In the genomic region with DNA sequence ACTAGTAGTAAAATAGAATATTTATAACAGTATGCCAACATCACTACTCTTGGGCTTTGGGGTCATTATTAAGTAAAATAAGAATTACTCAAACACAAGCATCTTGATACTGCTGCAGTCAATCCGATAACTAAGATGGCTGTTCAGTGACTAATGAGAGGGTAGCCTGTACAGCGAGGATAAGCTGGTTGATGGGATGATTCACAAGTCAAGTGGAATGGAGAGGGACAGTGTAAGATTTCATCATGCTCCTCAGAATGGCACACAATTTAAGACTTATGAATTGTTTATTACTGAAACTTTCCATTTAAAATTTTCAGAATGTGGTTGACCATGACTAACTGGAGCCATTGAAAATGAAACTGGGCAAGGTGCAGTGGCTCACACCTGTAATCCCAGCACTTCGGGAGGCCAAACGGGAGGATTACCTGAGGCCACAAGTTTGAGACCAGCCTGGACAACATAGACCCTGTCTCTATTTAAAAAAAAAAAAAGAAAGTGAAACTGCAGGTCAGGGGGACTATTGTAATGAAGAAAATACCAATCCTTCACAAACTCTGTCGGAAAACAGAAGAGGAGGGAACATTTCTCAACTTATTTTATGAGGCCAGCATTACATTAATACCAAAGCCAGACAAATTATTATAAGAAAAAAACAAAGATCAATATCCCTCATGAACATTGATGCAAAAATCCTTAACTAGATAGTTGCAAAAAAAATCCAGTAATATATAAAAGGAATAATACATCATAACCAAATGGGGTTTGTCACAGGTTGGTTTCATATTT, we compare ENCODE assay signal across 1 cellular context.
TF ChIP-seq lines count a peak whose summit lies in the region.

No MANE protein-coding gene starts in this region.

TF ChIP-seq in K562, 482 proteins besides CTCF, POLR2A, EP300 and RAD21 (continued from another document and continues in another):
- TF ChIP-seq, protein P1, sequence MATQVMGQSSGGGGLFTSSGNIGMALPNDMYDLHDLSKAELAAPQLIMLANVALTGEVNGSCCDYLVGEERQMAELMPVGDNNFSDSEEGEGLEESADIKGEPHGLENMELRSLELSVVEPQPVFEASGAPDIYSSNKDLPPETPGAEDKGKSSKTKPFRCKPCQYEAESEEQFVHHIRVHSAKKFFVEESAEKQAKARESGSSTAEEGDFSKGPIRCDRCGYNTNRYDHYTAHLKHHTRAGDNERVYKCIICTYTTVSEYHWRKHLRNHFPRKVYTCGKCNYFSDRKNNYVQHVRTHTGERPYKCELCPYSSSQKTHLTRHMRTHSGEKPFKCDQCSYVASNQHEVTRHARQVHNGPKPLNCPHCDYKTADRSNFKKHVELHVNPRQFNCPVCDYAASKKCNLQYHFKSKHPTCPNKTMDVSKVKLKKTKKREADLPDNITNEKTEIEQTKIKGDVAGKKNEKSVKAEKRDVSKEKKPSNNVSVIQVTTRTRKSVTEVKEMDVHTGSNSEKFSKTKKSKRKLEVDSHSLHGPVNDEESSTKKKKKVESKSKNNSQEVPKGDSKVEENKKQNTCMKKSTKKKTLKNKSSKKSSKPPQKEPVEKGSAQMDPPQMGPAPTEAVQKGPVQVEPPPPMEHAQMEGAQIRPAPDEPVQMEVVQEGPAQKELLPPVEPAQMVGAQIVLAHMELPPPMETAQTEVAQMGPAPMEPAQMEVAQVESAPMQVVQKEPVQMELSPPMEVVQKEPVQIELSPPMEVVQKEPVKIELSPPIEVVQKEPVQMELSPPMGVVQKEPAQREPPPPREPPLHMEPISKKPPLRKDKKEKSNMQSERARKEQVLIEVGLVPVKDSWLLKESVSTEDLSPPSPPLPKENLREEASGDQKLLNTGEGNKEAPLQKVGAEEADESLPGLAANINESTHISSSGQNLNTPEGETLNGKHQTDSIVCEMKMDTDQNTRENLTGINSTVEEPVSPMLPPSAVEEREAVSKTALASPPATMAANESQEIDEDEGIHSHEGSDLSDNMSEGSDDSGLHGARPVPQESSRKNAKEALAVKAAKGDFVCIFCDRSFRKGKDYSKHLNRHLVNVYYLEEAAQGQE (CRISPR knock-in tag; IDR thresholded peaks at IDR 0.05; ENCODE audit: low read depth): no peak
- TF ChIP-seq, protein P2, sequence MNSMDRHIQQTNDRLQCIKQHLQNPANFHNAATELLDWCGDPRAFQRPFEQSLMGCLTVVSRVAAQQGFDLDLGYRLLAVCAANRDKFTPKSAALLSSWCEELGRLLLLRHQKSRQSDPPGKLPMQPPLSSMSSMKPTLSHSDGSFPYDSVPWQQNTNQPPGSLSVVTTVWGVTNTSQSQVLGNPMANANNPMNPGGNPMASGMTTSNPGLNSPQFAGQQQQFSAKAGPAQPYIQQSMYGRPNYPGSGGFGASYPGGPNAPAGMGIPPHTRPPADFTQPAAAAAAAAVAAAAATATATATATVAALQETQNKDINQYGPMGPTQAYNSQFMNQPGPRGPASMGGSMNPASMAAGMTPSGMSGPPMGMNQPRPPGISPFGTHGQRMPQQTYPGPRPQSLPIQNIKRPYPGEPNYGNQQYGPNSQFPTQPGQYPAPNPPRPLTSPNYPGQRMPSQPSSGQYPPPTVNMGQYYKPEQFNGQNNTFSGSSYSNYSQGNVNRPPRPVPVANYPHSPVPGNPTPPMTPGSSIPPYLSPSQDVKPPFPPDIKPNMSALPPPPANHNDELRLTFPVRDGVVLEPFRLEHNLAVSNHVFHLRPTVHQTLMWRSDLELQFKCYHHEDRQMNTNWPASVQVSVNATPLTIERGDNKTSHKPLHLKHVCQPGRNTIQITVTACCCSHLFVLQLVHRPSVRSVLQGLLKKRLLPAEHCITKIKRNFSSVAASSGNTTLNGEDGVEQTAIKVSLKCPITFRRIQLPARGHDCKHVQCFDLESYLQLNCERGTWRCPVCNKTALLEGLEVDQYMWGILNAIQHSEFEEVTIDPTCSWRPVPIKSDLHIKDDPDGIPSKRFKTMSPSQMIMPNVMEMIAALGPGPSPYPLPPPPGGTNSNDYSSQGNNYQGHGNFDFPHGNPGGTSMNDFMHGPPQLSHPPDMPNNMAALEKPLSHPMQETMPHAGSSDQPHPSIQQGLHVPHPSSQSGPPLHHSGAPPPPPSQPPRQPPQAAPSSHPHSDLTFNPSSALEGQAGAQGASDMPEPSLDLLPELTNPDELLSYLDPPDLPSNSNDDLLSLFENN (IDR thresholded peaks at IDR 0.05; ENCODE audit: low read depth in 2 of 2, low read length in 2 of 2): peak in 1 of 2 experiments; percentile 85; a peak in 2 of 4 replicates
- TF ChIP-seq ZNF12 (CRISPR knock-in tag; IDR thresholded peaks at IDR 0.05) (no peak), TRIM28 (IDR thresholded peaks at IDR 0.05) (peak; percentile 26; the same call in 1 of the 2 replicates), PTTG1 (tag; IDR thresholded peaks at IDR 0.05; ENCODE audit: low read depth) (0 out of 2 replicates have a peak, but pooled peaks have one; percentile 19), KLF13 (tag; IDR thresholded peaks at IDR 0.05; ENCODE audit: borderline replicate concordance, low read depth) (0 out of 2 replicates have a peak, but pooled peaks have one; percentile 21), DMBX1 (CRISPR knock-in tag; IDR thresholded peaks at IDR 0.05; ENCODE audit: borderline replicate concordance) (peak; percentile 81; the same call in 1 of the 2 replicates), CBX5 (IDR thresholded peaks at IDR 0.05; ENCODE audit: borderline replicate concordance, low read depth) (no peak), NBN (IDR thresholded peaks at IDR 0.05; ENCODE audit: low read depth) (peak; percentile 70), E2F3 (CRISPR knock-in tag; IDR thresholded peaks at IDR 0.05) (no peak), ZBTB17 (CRISPR knock-in tag; IDR thresholded peaks at IDR 0.05) (peak; percentile 78), GATA2 (CRISPR knock-in tag; IDR thresholded peaks at IDR 0.05) (peak; percentile 70; the same call in 1 of the 2 replicates), ZNF436 (CRISPR knock-in tag; IDR thresholded peaks at IDR 0.05) (no peak), JUN (IDR thresholded peaks at IDR 0.05; ENCODE audit: borderline replicate concordance, low read depth, low read length) (peak; percentile 99), JUN (CRISPR knock-in tag; IDR thresholded peaks at IDR 0.05; ENCODE audit: borderline replicate concordance) (no peak), HDAC8 (tag; IDR thresholded peaks at IDR 0.05) (0 out of 2 replicates have a peak, but pooled peaks have one; percentile 30), ELF1 (tag; IDR thresholded peaks at IDR 0.05) (0 out of 2 replicates have a peak, but pooled peaks have one; percentile 1), ZNF41 (CRISPR knock-in tag; conservative IDR thresholded peaks at IDR 0.05) (no peak), KLF1 (tag; IDR thresholded peaks at IDR 0.05) (0 out of 2 replicates have a peak, but pooled peaks have one; percentile 35), NR2C2 (CRISPR knock-in tag; IDR thresholded peaks at IDR 0.05) (no peak), NR2C2 (tag; IDR thresholded peaks at IDR 0.05) (peak; percentile 57)
- TF ChIP-seq, protein P3, sequence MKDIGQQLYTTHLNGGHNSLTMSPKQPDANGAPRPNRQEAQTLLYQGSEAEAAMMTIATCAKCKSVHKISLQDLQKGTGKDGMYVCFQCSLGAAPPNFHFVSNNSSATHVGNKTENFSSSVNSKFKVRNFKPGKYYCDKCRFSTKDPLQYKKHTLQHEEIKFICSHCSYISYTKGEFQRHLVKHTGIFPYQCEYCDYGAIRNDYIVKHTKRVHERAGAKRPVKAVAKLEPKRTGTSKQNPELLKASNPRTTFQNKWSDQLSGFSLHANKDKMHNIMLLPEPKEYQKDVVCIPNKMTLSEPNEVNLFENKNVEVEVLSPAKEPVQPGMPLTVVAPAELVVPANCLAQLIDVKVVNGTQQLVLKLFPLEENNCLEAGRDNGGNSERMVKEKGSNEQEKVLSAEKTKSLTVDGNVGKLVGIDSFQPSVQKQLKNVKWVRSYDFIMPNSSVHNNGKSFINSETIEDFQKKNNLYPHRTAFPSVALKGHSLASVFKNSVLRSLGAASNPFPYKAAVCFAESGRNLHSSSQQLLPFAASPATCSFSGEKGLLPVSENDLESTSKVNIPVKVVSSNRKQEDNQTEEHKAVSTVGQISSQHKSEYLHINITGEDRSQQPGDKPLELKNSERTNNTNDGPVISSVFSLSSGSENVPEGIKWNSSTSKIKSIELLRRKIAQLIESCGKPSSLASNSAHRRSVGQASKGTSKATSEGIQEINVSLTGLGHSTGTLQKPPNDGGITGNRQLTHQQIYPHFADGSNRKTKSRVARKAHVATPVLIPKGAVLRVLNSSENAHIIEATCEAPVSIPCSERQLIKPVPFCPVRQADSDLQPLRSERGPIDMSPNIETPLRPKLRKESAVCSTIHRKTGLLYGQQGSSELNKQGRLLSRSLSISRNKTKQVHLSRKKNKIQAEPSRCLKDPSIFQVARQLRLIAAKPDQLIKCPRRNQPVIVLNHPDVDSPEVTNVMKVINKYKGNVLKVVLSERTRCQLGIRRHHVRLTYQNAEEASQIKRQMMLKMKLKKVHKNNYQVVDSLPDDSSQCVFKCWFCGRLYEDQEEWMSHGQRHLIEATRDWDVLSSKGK (CRISPR knock-in tag; IDR thresholded peaks at IDR 0.05): no peak
- TF ChIP-seq, protein P4, sequence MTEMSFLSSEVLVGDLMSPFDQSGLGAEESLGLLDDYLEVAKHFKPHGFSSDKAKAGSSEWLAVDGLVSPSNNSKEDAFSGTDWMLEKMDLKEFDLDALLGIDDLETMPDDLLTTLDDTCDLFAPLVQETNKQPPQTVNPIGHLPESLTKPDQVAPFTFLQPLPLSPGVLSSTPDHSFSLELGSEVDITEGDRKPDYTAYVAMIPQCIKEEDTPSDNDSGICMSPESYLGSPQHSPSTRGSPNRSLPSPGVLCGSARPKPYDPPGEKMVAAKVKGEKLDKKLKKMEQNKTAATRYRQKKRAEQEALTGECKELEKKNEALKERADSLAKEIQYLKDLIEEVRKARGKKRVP (CRISPR knock-in tag; IDR thresholded peaks at IDR 0.05): peak; percentile 99
- TF ChIP-seq, protein P5, sequence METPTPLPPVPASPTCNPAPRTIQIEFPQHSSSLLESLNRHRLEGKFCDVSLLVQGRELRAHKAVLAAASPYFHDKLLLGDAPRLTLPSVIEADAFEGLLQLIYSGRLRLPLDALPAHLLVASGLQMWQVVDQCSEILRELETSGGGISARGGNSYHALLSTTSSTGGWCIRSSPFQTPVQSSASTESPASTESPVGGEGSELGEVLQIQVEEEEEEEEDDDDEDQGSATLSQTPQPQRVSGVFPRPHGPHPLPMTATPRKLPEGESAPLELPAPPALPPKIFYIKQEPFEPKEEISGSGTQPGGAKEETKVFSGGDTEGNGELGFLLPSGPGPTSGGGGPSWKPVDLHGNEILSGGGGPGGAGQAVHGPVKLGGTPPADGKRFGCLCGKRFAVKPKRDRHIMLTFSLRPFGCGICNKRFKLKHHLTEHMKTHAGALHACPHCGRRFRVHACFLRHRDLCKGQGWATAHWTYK (CRISPR knock-in tag; IDR thresholded peaks at IDR 0.05): peak; percentile 55; the same call in 1 of the 2 replicates
- TF ChIP-seq, protein P6, sequence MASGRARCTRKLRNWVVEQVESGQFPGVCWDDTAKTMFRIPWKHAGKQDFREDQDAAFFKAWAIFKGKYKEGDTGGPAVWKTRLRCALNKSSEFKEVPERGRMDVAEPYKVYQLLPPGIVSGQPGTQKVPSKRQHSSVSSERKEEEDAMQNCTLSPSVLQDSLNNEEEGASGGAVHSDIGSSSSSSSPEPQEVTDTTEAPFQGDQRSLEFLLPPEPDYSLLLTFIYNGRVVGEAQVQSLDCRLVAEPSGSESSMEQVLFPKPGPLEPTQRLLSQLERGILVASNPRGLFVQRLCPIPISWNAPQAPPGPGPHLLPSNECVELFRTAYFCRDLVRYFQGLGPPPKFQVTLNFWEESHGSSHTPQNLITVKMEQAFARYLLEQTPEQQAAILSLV (tag; IDR thresholded peaks at IDR 0.05): peak; percentile 97
- TF ChIP-seq, protein P7, sequence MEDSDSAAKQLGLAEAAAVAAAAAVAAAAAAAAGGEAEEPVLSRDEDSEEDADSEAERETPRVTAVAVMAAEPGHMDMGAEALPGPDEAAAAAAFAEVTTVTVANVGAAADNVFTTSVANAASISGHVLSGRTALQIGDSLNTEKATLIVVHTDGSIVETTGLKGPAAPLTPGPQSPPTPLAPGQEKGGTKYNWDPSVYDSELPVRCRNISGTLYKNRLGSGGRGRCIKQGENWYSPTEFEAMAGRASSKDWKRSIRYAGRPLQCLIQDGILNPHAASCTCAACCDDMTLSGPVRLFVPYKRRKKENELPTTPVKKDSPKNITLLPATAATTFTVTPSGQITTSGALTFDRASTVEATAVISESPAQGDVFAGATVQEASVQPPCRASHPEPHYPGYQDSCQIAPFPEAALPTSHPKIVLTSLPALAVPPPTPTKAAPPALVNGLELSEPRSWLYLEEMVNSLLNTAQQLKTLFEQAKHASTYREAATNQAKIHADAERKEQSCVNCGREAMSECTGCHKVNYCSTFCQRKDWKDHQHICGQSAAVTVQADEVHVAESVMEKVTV (CRISPR knock-in tag; IDR thresholded peaks at IDR 0.05): peak; percentile 34; the same call in 1 of the 2 replicates
- TF ChIP-seq, protein P8, sequence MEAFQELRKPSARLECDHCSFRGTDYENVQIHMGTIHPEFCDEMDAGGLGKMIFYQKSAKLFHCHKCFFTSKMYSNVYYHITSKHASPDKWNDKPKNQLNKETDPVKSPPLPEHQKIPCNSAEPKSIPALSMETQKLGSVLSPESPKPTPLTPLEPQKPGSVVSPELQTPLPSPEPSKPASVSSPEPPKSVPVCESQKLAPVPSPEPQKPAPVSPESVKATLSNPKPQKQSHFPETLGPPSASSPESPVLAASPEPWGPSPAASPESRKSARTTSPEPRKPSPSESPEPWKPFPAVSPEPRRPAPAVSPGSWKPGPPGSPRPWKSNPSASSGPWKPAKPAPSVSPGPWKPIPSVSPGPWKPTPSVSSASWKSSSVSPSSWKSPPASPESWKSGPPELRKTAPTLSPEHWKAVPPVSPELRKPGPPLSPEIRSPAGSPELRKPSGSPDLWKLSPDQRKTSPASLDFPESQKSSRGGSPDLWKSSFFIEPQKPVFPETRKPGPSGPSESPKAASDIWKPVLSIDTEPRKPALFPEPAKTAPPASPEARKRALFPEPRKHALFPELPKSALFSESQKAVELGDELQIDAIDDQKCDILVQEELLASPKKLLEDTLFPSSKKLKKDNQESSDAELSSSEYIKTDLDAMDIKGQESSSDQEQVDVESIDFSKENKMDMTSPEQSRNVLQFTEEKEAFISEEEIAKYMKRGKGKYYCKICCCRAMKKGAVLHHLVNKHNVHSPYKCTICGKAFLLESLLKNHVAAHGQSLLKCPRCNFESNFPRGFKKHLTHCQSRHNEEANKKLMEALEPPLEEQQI (IDR thresholded peaks at IDR 0.05): peak; percentile 69; the same call in 1 of the 2 replicates
